ENCODE assay signal across 19 cellular contexts in the genomic region with DNA sequence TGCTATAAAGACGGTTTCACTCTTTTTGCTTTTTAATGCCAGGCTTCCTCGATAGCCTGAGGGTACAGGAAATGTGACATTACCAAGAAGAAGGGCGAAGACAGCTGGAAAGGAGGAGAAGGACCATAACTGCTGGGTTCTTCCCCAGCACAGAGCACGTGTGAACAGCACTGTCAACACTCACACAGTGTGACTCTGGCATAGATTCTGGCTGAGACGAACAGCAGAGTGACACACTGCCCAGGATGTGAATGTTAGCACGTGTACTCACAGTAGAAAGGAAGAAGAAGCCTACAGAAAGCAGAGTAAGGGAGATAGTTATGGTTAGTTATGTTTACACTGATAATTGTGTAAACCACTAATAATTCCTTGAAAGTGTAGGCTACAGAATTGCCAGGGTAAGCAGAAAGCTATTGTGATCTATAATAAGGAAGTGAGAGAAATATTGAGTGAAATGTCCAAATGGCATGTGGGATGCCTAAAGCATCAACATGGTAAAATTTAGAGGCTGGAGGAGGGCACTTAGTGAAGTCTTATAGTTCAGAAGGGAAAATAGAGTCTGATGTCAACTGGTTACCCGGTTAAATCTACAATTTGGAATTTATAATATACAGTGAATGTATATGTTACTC.
A peak's percentile ranks its signal among the peaks of the same experiment; 100 is the strongest.
DNase-seq lines count a peak whose midpoint lies in the region; ATAC-seq, FAIRE-seq and TF ChIP-seq lines count a peak whose summit lies in the region.
"Had no signal": no experiment of that assay in that cellular context is flagged by ENCODE, and none has a peak within 500 bp of the region (broad histone marks: within the 10 kb centered on the region; RNA-seq: fewer than 3 reads in every experiment).

No MANE protein-coding gene starts in this region.

- intact Hi-C loops in HepG2 (cut with micrococcal nuclease; ENCODE audit: unreplicated experiment) = no loop called here
- intact Hi-C loops in right lobe of liver (cut with DNase I) = no loop called here
- intact Hi-C loops in cardiac septum (cut with DNase I) = no loop called here

- TF ChIP-seq RAD21 in HepG2 (CRISPR knock-in tag; IDR thresholded peaks at IDR 0.05) = no peak

- H3K4me2 ChIP-seq in HepG2 (ENCODE audit: low read depth, low read length) = no peak overlapping the region
- H3K4me2 ChIP-seq: A549; BLaER1 treated with 17β-estradiol and CSF1 and Interleukin-3, amounts not matched to agents 10 nM and 100 nM; GM23338 had no signal

- BruUV-seq in HepG2 (replicated peaks; lab: Mats Ljungman, UMichigan) = no TSS peak

- H3K9me3 ChIP-seq in HepG2 (ENCODE audit: low read length) (no peaks in the 10 kb centered on the region), right lobe of liver (no peaks in the 10 kb centered on the region), SK-N-MC (ENCODE audit: low read depth, low read length) (no peaks in the 10 kb centered on the region), small intestine (ENCODE audit: control insufficient read depth, low read depth) (no peaks in the 10 kb centered on the region)
- H3K9me3 ChIP-seq: A549; BLaER1 treated with 17β-estradiol and CSF1 and Interleukin-3, amounts not matched to agents 10 nM and 100 nM had no signal

- H3K4me1 ChIP-seq in HepG2 (ENCODE audit: insufficient read depth, low read length) = no peaks in the 10 kb centered on the region
- H3K4me1 ChIP-seq in right lobe of liver = no peaks in the 10 kb centered on the region
- H3K4me1 ChIP-seq in small intestine (ENCODE audit: control insufficient read depth in 2 of 2, insufficient read depth in 1 of 2, low read depth in 1 of 2, low read length in 1 of 2) = no peaks in the 10 kb centered on the region
- H3K4me1 ChIP-seq: A549; BLaER1 treated with 17β-estradiol and CSF1 and Interleukin-3, amounts not matched to agents 10 nM and 100 nM had no signal

- H2AFZ ChIP-seq in HepG2 (ENCODE audit: low read length) = no peak overlapping the region
- H2AFZ ChIP-seq: GM23338 had no signal

- TF ChIP-seq POLR2A in HepG2 (IDR thresholded peaks at IDR 0.05; ENCODE audit: insufficient read depth in 1 of 2, low read depth in 2 of 2, low read length in 2 of 2) = no peak
- no peak for TF ChIP-seq POLR2A in right lobe of liver (IDR thresholded peaks at IDR 0.05)

- H3K4me3 ChIP-seq in HepG2 (replicated peaks in 1 of 3; ENCODE audit: insufficient read depth in 1 of 3, low read depth in 2 of 3, low read length in 3 of 3) = no peak overlapping the region
- H3K4me3 ChIP-seq in right lobe of liver = no peak overlapping the region
- no peak overlapping the region for H3K4me3 ChIP-seq in SK-N-MC
- no peak overlapping the region for H3K4me3 ChIP-seq in small intestine (ENCODE audit: low read depth in 1 of 2, low read length in 2 of 2)
- H3K4me3 ChIP-seq: A549; BLaER1 treated with 17β-estradiol and CSF1 and Interleukin-3, amounts not matched to agents 10 nM and 100 nM; GM23338 had no signal

- H3K79me2 ChIP-seq in HepG2 (ENCODE audit: insufficient read depth, low read length) = no peaks in the 10 kb centered on the region

- no peaks in the 10 kb centered on the region for H4K20me1 ChIP-seq in HepG2 (ENCODE audit: insufficient read depth, low read length)
- H4K20me1 ChIP-seq: BLaER1 treated with 17β-estradiol and CSF1 and Interleukin-3, amounts not matched to agents 10 nM and 100 nM had no signal

- H3K27me3 ChIP-seq in HepG2 (ENCODE audit: control insufficient read depth in 1 of 2, insufficient read depth in 2 of 2, low read length in 2 of 2) (0 out of 5 replicates have a peak, but pooled peaks cover 0 to 2% of the 10 kb centered on the region in 2 experiments), right lobe of liver (no peaks in the 10 kb centered on the region), small intestine (ENCODE audit: control insufficient read depth in 2 of 2, insufficient read depth in 2 of 2, low read length in 2 of 2) (no peaks in the 10 kb centered on the region)
- H3K27me3 ChIP-seq: BLaER1 treated with 17β-estradiol and CSF1 and Interleukin-3, amounts not matched to agents 10 nM and 100 nM had no signal

- 7% methylated on average over 7 of the region's 7 CpGs for whole genome bisulfite sequencing in HepG2 (ENCODE audit: low lambda C conversion rate)
- WGBS in right lobe of liver (ENCODE audit: insufficient coverage, low coverage, low lambda C conversion rate, missing lambda C conversion rate) = 49% methylated on average over 7 of the region's 7 CpGs
- WGBS in small intestine, 3 donors = 57 to 65% (median 58%) methylated on average over 7 of the region's 7 CpGs

- H3K27ac ChIP-seq in HepG2 (ENCODE audit: extremely low read length, insufficient read depth, low read length) (no peak overlapping the region), right lobe of liver (no peak overlapping the region), SK-N-MC (no peak overlapping the region), small intestine (ENCODE audit: low read depth in 1 of 2, low read length in 1 of 2) (no peak overlapping the region)
- H3K27ac ChIP-seq: 22Rv1; A549; BLaER1 treated with 17β-estradiol and CSF1 and Interleukin-3, amounts not matched to agents 10 nM and 100 nM had no signal

- CTCF ChIA-PET in HepG2 (lab: Yijun Ruan, JAX; ENCODE audit: low intra/inter-chr PET ratio, low total read pairs) = no interaction called here

- in situ Hi-C loops in HepG2 (cut with HindIII; ENCODE audit: extremely low pct_ligation_motif_present, low pct_unique_long_range_greater_than_20kb) = no loop called here

- no peaks in the 10 kb centered on the region for H3K36me3 ChIP-seq in HepG2 (replicated peaks in 1 of 2; ENCODE audit: control insufficient read depth in 1 of 2, insufficient read depth in 2 of 2, low read length in 2 of 2)
- H3K36me3 ChIP-seq in right lobe of liver = no peaks in the 10 kb centered on the region
- H3K36me3 ChIP-seq in SK-N-MC (ENCODE audit: insufficient read depth, low read length) = no peaks in the 10 kb centered on the region
- no peaks in the 10 kb centered on the region for H3K36me3 ChIP-seq in small intestine (ENCODE audit: control insufficient read depth in 2 of 2, insufficient read depth in 2 of 2, low read length in 2 of 2)
- H3K36me3 ChIP-seq: BLaER1 treated with 17β-estradiol and CSF1 and Interleukin-3, amounts not matched to agents 10 nM and 100 nM had no signal

- DNase-seq in HepG2 (ENCODE audit: low spot score) (no peak), right lobe of liver (no peak), NCI-H69 (lab: John Stamatoyannopoulos, UW) (peak; percentile 80), SK-N-MC (ENCODE audit: low read depth, low spot score) (peak; percentile 39), small intestine (no peak), NOMO-1 treated with dmso at 0.1 percent for 144 hours (lab: John Stamatoyannopoulos, UW; ENCODE audit: unreplicated experiment) (no peak), cardiac septum (ENCODE audit: low spot score) (no peak), NCI-H524 (lab: John Stamatoyannopoulos, UW) (no peak)
- DNase-seq: Calu3; CD8-positive, alpha-beta T cell; DMS79 treated with DMSO at 0.1 percent for 48 hours; GF-D8; HCEC 1CT had no signal

- no peak for FAIRE-seq in HepG2 (lab: Jason Lieb, UNC)
- no peak for FAIRE-seq in small intestine (lab: Jason Lieb, UNC)
- FAIRE-seq: A549, GM12891, H54 had no signal

- TF ChIP-seq CTCF in HepG2 (CRISPR knock-in tag; IDR thresholded peaks at IDR 0.05) = no peak
- TF ChIP-seq CTCF in right lobe of liver (IDR thresholded peaks at IDR 0.05) = no peak

- H3K9ac ChIP-seq in HepG2 (ENCODE audit: insufficient read depth, low read depth, low read length) = no peak overlapping the region
- H3K9ac ChIP-seq in SK-N-MC (ENCODE audit: insufficient read length) = no peak overlapping the region
- H3K9ac ChIP-seq: BLaER1 treated with 17β-estradiol and CSF1 and Interleukin-3, amounts not matched to agents 10 nM and 100 nM had no signal

- ATAC-seq in HepG2 (no peak), right lobe of liver (no peak)
- ATAC-seq: A549; CD8-positive, alpha-beta T cell; GM23338 had no signal

- TF ChIP-seq EP300 in HepG2 (IDR thresholded peaks at IDR 0.05; ENCODE audit: low read depth in 2 of 2, low read length in 2 of 2) (no peak), HepG2 (CRISPR knock-in tag; IDR thresholded peaks at IDR 0.05; ENCODE audit: borderline replicate concordance) (no peak)

- POLR2A ChIA-PET in HepG2 (lab: Yijun Ruan, JAX) = no interaction called here

TF ChIP-seq in HepG2, 621 proteins besides CTCF, POLR2A, EP300 and RAD21 (continues in another document):
- no peak for TF ChIP-seq ZC3H13 (CRISPR knock-in tag; IDR thresholded peaks at IDR 0.05)
- TF ChIP-seq, protein P1, sequence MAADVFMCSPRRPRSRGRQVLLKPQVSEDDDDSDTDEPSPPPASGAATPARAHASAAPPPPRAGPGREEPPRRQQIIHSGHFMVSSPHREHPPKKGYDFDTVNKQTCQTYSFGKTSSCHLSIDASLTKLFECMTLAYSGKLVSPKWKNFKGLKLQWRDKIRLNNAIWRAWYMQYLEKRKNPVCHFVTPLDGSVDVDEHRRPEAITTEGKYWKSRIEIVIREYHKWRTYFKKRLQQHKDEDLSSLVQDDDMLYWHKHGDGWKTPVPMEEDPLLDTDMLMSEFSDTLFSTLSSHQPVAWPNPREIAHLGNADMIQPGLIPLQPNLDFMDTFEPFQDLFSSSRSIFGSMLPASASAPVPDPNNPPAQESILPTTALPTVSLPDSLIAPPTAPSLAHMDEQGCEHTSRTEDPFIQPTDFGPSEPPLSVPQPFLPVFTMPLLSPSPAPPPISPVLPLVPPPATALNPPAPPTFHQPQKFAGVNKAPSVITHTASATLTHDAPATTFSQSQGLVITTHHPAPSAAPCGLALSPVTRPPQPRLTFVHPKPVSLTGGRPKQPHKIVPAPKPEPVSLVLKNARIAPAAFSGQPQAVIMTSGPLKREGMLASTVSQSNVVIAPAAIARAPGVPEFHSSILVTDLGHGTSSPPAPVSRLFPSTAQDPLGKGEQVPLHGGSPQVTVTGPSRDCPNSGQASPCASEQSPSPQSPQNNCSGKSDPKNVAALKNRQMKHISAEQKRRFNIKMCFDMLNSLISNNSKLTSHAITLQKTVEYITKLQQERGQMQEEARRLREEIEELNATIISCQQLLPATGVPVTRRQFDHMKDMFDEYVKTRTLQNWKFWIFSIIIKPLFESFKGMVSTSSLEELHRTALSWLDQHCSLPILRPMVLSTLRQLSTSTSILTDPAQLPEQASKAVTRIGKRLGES (CRISPR knock-in tag; IDR thresholded peaks at IDR 0.05; ENCODE audit: borderline replicate concordance) = no peak
- TF ChIP-seq, protein P2, sequence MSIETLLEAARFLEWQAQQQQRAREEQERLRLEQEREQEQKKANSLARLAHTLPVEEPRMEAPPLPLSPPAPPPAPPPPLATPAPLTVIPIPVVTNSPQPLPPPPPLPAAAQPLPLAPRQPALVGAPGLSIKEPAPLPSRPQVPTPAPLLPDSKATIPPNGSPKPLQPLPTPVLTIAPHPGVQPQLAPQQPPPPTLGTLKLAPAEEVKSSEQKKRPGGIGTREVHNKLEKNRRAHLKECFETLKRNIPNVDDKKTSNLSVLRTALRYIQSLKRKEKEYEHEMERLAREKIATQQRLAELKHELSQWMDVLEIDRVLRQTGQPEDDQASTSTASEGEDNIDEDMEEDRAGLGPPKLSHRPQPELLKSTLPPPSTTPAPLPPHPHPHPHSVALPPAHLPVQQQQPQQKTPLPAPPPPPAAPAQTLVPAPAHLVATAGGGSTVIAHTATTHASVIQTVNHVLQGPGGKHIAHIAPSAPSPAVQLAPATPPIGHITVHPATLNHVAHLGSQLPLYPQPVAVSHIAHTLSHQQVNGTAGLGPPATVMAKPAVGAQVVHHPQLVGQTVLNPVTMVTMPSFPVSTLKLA (IDR thresholded peaks at IDR 0.05) = 0 out of 2 replicates have a peak, but pooled peaks have one; percentile 15
- no peak for TF ChIP-seq ZNF451 (CRISPR knock-in tag; IDR thresholded peaks at IDR 0.05)

Comparison
In these comparisons a context has a peak if more than half of its experiments do, and no peak if none do; other contexts are left out.
1. DNase-seq: peak in NCI-H69 (single experiment) and SK-N-MC (single experiment); none in HepG2 (single experiment), right lobe of liver (0 of 3), small intestine (single experiment), NOMO-1 treated with dmso at 0.1 percent for 144 hours (single experiment), cardiac septum (single experiment) and NCI-H524 (0 of 2).